ENCODE assay signal across 1 cellular context in genomic region chrX:56068274-56068758, GRCh38.
TF ChIP-seq lines count a peak whose summit lies in the region.

No MANE protein-coding gene starts in this region.

TF ChIP-seq in WTC11, 78 proteins besides CTCF, POLR2A, EP300 and RAD21 (continued from another document):
- TF ChIP-seq FOXP4 (CRISPR knock-in tag; IDR thresholded peaks at IDR 0.05) (no peak), ZMAT4 (CRISPR knock-in tag; IDR thresholded peaks at IDR 0.05) (no peak), CBFB (CRISPR knock-in tag; IDR thresholded peaks at IDR 0.05; ENCODE audit: low read depth) (no peak), ERG (CRISPR knock-in tag; IDR thresholded peaks at IDR 0.05) (no peak), ETV6 (CRISPR knock-in tag; IDR thresholded peaks at IDR 0.05) (no peak), JUN (CRISPR knock-in tag; IDR thresholded peaks at IDR 0.05) (no peak)
